In genomic region chr5:108380531-108381021, GRCh38 we compare ENCODE assay signal across 8 cellular contexts. TPM values are rescaled to one million over a fixed set of nuclear protein-coding genes. Genes with fewer than 3 reads are reported as not detected.
DNase-seq lines count a peak whose midpoint lies in the region; ATAC-seq and TF ChIP-seq lines count a peak whose summit lies in the region.

No MANE protein-coding gene starts in this region.

- peak overlapping the region; percentile 74 to 89 (median 88) for H3K4me3 ChIP-seq in liver (ENCODE audit: low read depth in 1 of 3, low read length in 3 of 3)

- CTCF ChIA-PET in activated B cell treated with CpG ODN at 0.5 μM for 24 hours (lab: Charles Lee): no interaction called here

- intact Hi-C loops in activated B cell treated with CpG ODN at 0.5 μM for 24 hours (cut with micrococcal nuclease): loop anchor here (1.0 to 10.0 kb wide), 3 partner anchors 16 to 1994 kb away; no protein-coding TSS in a partner anchor

- H3K36me3 Mint-ChIP-seq in activated B cell treated with CpG ODN at 0.5 μM for 24 hours (ENCODE audit: low read depth): peaks cover 26% of the 10 kb centered on the region
- peaks cover 2% of the 10 kb centered on the region for H3K36me3 Mint-ChIP-seq in chondrocyte (ENCODE audit: low read depth)

- peak overlapping the region; percentile 93 to 100 for H3K27ac ChIP-seq in liver (ENCODE audit: low read depth in 1 of 2, low read length in 2 of 2)

- peak overlapping the region; percentile 94 for H3K27ac Mint-ChIP-seq in activated B cell treated with CpG ODN at 0.5 μM for 24 hours
- H3K27ac Mint-ChIP-seq in chondrocyte (ENCODE audit: unreplicated experiment): peak overlapping the region; percentile 78

- no peak for TF ChIP-seq RAD21 in liver (IDR thresholded peaks at IDR 0.05)

- H3K4me1 Mint-ChIP-seq in activated B cell treated with CpG ODN at 0.5 μM for 24 hours: peaks cover 47% of the 10 kb centered on the region
- peaks cover 30% of the 10 kb centered on the region for H3K4me1 Mint-ChIP-seq in chondrocyte (ENCODE audit: low read depth)

- DNase-seq in ELF-1 (ENCODE audit: low read depth, low spot score) (peak; percentile 19), HuH-7.5 (ENCODE audit: low spot score) (peak; percentile 22), activated B cell treated with CpG ODN at 0.5 μM for 24 hours (peak; percentile 57), chondrocyte (ENCODE audit: low spot score) (no peak), GF-D8 (lab: John Stamatoyannopoulos, UW) (no peak)
- DNase-seq in stimulated activated CD4-positive, alpha-beta T cell treated with anti-CD3 and anti-CD28 coated beads, TNF-alpha, amount 100 ng/mL, for 24 hours (ENCODE audit: low read depth in 3 of 3): peak; percentile 24 to 52 (median 31)

- H3K4me3 Mint-ChIP-seq in activated B cell treated with CpG ODN at 0.5 μM for 24 hours: peak overlapping the region; percentile 94
- H3K4me3 Mint-ChIP-seq in chondrocyte (ENCODE audit: unreplicated experiment): peak overlapping the region; percentile 82

- peaks cover 4% of the 10 kb centered on the region for H3K9me3 Mint-ChIP-seq in activated B cell treated with CpG ODN at 0.5 μM for 24 hours
- H3K9me3 Mint-ChIP-seq in chondrocyte (ENCODE audit: low read depth): peaks cover 14% of the 10 kb centered on the region

- H3K36me3 ChIP-seq in liver (ENCODE audit: control insufficient read depth in 4 of 4, insufficient read depth in 3 of 4, low read depth in 1 of 4, low read length in 3 of 4): no peaks in the 10 kb centered on the region

- TF ChIP-seq CTCF in activated B cell treated with CpG ODN at 0.5 μM for 24 hours (IDR thresholded peaks at IDR 0.05): no peak
- no peak for TF ChIP-seq CTCF in chondrocyte (IDR thresholded peaks at IDR 0.05)
- TF ChIP-seq CTCF in liver (IDR thresholded peaks at IDR 0.05; ENCODE audit: low read depth, low read length, missing input control): no peak

- POLR2A ChIA-PET in activated B cell treated with CpG ODN at 0.5 μM for 24 hours (lab: Charles Lee): interaction anchor here (0.6 to 3.5 kb wide), 6 partner anchors 10 to 1308 kb away, joined by 3 to 58 read pairs (median 4); partner anchors contain the start of gene PJA2

- WGBS in liver: under 1% methylated on average over 43 of the region's 43 CpGs

- H3K4me1 ChIP-seq in liver (ENCODE audit: control insufficient read depth in 4 of 4, insufficient read depth in 4 of 4, low read length in 3 of 4): peaks cover 2 to 25% (median 14%) of the 10 kb centered on the region in 4 donors

- no peaks in the 10 kb centered on the region for H3K27me3 Mint-ChIP-seq in activated B cell treated with CpG ODN at 0.5 μM for 24 hours
- H3K27me3 Mint-ChIP-seq in chondrocyte (ENCODE audit: low read depth): no peaks in the 10 kb centered on the region

- ATAC-seq in GM21515 (IDR thresholded peaks at IDR 0.05; ENCODE audit: unreplicated experiment) (peak; percentile 36), activated B cell treated with CpG ODN at 0.5 μM for 24 hours (ENCODE audit: low read depth) (peak; percentile 7)

- no peaks in the 10 kb centered on the region for H3K27me3 ChIP-seq in liver (ENCODE audit: control insufficient read depth in 4 of 4, insufficient read depth in 4 of 4, low read length in 3 of 4)

- H3K9ac ChIP-seq in liver (ENCODE audit: low read depth in 1 of 2, low read length in 2 of 2): peak overlapping the region in 1 of 2 donors; percentile 50

- H3K9me3 ChIP-seq in liver (ENCODE audit: control insufficient read depth in 4 of 4, low read length in 3 of 4): peaks cover 0 to 5% (median 0%) of the 10 kb centered on the region in 4 donors

TF ChIP-seq in liver, 16 proteins besides CTCF, POLR2A, EP300 and RAD21:
- no peak for TF ChIP-seq GABPA (IDR thresholded peaks at IDR 0.05 in 1 of 2, conservative IDR thresholded peaks at IDR 0.05 in 1 of 2)
- TF ChIP-seq FOXA2 (IDR thresholded peaks at IDR 0.05): no peak
- TF ChIP-seq NR2F2 (IDR thresholded peaks at IDR 0.05): no peak
- no peak for TF ChIP-seq YY1 (IDR thresholded peaks at IDR 0.05)
- TF ChIP-seq TAF1 (conservative IDR thresholded peaks at IDR 0.05): no peak
- TF ChIP-seq HNF4A (conservative IDR thresholded peaks at IDR 0.05): no peak
- no peak for TF ChIP-seq MAX (IDR thresholded peaks at IDR 0.05)
- TF ChIP-seq EGR1 (IDR thresholded peaks at IDR 0.05; ENCODE audit: low read depth in 2 of 2): no peak
- TF ChIP-seq, protein P1, sequence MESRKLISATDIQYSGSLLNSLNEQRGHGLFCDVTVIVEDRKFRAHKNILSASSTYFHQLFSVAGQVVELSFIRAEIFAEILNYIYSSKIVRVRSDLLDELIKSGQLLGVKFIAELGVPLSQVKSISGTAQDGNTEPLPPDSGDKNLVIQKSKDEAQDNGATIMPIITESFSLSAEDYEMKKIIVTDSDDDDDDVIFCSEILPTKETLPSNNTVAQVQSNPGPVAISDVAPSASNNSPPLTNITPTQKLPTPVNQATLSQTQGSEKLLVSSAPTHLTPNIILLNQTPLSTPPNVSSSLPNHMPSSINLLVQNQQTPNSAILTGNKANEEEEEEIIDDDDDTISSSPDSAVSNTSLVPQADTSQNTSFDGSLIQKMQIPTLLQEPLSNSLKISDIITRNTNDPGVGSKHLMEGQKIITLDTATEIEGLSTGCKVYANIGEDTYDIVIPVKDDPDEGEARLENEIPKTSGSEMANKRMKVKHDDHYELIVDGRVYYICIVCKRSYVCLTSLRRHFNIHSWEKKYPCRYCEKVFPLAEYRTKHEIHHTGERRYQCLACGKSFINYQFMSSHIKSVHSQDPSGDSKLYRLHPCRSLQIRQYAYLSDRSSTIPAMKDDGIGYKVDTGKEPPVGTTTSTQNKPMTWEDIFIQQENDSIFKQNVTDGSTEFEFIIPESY (IDR thresholded peaks at IDR 0.05): no peak
- TF ChIP-seq, protein P2, sequence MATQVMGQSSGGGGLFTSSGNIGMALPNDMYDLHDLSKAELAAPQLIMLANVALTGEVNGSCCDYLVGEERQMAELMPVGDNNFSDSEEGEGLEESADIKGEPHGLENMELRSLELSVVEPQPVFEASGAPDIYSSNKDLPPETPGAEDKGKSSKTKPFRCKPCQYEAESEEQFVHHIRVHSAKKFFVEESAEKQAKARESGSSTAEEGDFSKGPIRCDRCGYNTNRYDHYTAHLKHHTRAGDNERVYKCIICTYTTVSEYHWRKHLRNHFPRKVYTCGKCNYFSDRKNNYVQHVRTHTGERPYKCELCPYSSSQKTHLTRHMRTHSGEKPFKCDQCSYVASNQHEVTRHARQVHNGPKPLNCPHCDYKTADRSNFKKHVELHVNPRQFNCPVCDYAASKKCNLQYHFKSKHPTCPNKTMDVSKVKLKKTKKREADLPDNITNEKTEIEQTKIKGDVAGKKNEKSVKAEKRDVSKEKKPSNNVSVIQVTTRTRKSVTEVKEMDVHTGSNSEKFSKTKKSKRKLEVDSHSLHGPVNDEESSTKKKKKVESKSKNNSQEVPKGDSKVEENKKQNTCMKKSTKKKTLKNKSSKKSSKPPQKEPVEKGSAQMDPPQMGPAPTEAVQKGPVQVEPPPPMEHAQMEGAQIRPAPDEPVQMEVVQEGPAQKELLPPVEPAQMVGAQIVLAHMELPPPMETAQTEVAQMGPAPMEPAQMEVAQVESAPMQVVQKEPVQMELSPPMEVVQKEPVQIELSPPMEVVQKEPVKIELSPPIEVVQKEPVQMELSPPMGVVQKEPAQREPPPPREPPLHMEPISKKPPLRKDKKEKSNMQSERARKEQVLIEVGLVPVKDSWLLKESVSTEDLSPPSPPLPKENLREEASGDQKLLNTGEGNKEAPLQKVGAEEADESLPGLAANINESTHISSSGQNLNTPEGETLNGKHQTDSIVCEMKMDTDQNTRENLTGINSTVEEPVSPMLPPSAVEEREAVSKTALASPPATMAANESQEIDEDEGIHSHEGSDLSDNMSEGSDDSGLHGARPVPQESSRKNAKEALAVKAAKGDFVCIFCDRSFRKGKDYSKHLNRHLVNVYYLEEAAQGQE (IDR thresholded peaks at IDR 0.05): no peak
- no peak for TF ChIP-seq FOXA1 (IDR thresholded peaks at IDR 0.05)
- no peak for TF ChIP-seq HNF4G (IDR thresholded peaks at IDR 0.05)
- TF ChIP-seq, protein P3, sequence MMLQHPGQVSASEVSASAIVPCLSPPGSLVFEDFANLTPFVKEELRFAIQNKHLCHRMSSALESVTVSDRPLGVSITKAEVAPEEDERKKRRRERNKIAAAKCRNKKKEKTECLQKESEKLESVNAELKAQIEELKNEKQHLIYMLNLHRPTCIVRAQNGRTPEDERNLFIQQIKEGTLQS (IDR thresholded peaks at IDR 0.05): no peak

RNA-seq across cellular contexts. Expression of gene FBXL17, which starts 1.3 kb away (rescaled TPM):
- total RNA-seq in activated B cell treated with CpG ODN at 0.5 μM for 24 hours: 25.8 and 26.9 TPM in 2 replicates
- 15.3 to 25.9 TPM (median 18.6 TPM) in 3 replicates for total RNA-seq in chondrocyte
- 10 to 100 TPM in 1 of 2 donors, 1 to 10 TPM in 1; 7.2 to 14.1 TPM for total RNA-seq in liver
- polyA plus RNA-seq in liver: 1 to 10 TPM; 2.1 to 5.4 TPM

Comparison
In these comparisons a context has a peak if more than half of its experiments do, and no peak if none do; other contexts are left out.
1. DNase-seq: peak in ELF-1 (single experiment), HuH-7.5 (single experiment), activated B cell treated with CpG ODN at 0.5 μM for 24 hours (single experiment) and stimulated activated CD4-positive, alpha-beta T cell treated with anti-CD3 and anti-CD28 coated beads, TNF-alpha, amount 100 ng/mL, for 24 hours (3 of 3); none in chondrocyte (single experiment) and GF-D8 (single experiment).